7 cellular contexts compared by ENCODE assay signal in genomic region chr6:29749668-29750067, GRCh38. TPM values are rescaled to one million over a fixed set of nuclear protein-coding genes. Genes with fewer than 3 reads are reported as not detected.
DNase-seq lines count a peak whose midpoint lies in the region; ATAC-seq and TF ChIP-seq lines count a peak whose summit lies in the region.

No MANE protein-coding gene starts in this region.

- H3K79me1 ChIP-seq in H9 (ENCODE audit: insufficient read depth, low read depth, low read length, poor library complexity, severe bottlenecking): no peaks in the 10 kb centered on the region

- H4K91ac ChIP-seq in H9 (ENCODE audit: insufficient read length, low read depth, low read length): no peak overlapping the region

- H3K27ac Mint-ChIP-seq in H9: no peak overlapping the region

- no peak overlapping the region for H3K4ac ChIP-seq in H9 (ENCODE audit: low read depth, low read length)

- no peak for TF ChIP-seq CTCF in H9 (conservative IDR thresholded peaks at IDR 0.05)
- TF ChIP-seq CTCF in WERI-Rb-1 (IDR thresholded peaks at IDR 0.05; ENCODE audit: low read depth, low read length): no peak
- TF ChIP-seq CTCF in hepatocyte (IDR thresholded peaks at IDR 0.05; ENCODE audit: poor library complexity): no peak

- H3K27ac ChIP-seq in H9 (ENCODE audit: insufficient read length, low read depth, low read length): no peak overlapping the region
- peak overlapping the region; percentile 18 for H3K27ac ChIP-seq in WERI-Rb-1
- no peak overlapping the region for H3K27ac ChIP-seq in hepatocyte

- H2BK20ac ChIP-seq in H9 (ENCODE audit: low read depth, low read length, poor library complexity, severe bottlenecking): no peak overlapping the region

- H3K4me1 Mint-ChIP-seq in H9: peaks cover 21 to 22% of the 10 kb centered on the region in 2 experiments

- H3K79me2 ChIP-seq in H9 (ENCODE audit: insufficient read depth, low read length): no peaks in the 10 kb centered on the region
- H3K79me2 ChIP-seq in hepatocyte: no peaks in the 10 kb centered on the region

- H3K23ac ChIP-seq in H9 (ENCODE audit: insufficient read length, low read depth, low read length): no peak overlapping the region

- H3K4me2 ChIP-seq in H9 (ENCODE audit: insufficient read depth, insufficient read length, low read length): peak overlapping the region; percentile 73
- peak overlapping the region; percentile 83 for H3K4me2 ChIP-seq in hepatocyte
- H3K4me2 ChIP-seq in skeletal muscle satellite cell (ENCODE audit: low read length): peak overlapping the region; percentile 87

- no peak overlapping the region for H2AK5ac ChIP-seq in H9 (ENCODE audit: insufficient read length, low read length)

- DNase-seq in H9 (no peak), WERI-Rb-1 (no peak), hepatocyte (ENCODE audit: low spot score) (no peak), COLO668 (lab: John Stamatoyannopoulos, UW; ENCODE audit: unreplicated experiment) (no peak)

- peaks cover 64% of the 10 kb centered on the region for H3K27me3 Mint-ChIP-seq in H9 (ENCODE audit: low read depth)

- no peak overlapping the region for H2BK15ac ChIP-seq in H9 (ENCODE audit: low read depth, low read length)

- H2BK12ac ChIP-seq in H9 (ENCODE audit: insufficient read length, low read depth, low read length): no peak overlapping the region

- H4K20me1 ChIP-seq in H9 (ENCODE audit: control insufficient read depth, insufficient read depth, insufficient read length) (no peaks in the 10 kb centered on the region), hepatocyte (ENCODE audit: insufficient read depth, poor library complexity, severe bottlenecking) (no peaks in the 10 kb centered on the region)

- no peak overlapping the region for H3K18ac ChIP-seq in H9 (ENCODE audit: insufficient read length, low read depth, low read length)

- H3K9me2 ChIP-seq in hepatocyte (replicated peaks; ENCODE audit: insufficient read depth): no peaks in the 10 kb centered on the region

- H3K23me2 ChIP-seq in H9 (ENCODE audit: insufficient read length, low read depth, low read length, poor library complexity, severe bottlenecking): peaks cover 18% of the 10 kb centered on the region

- no peak overlapping the region for H4K5ac ChIP-seq in H9 (ENCODE audit: insufficient read length, low read depth, low read length)

- H4K8ac ChIP-seq in H9 (replicated peaks; ENCODE audit: insufficient read length, low read depth, low read length): no peak overlapping the region

- H2BK5ac ChIP-seq in H9 (ENCODE audit: insufficient read length, low read length): no peak overlapping the region

- ATAC-seq in GM21526 (IDR thresholded peaks at IDR 0.05; ENCODE audit: low FRiP score, unreplicated experiment) (no peak), GM21717 (IDR thresholded peaks at IDR 0.05; ENCODE audit: unreplicated experiment) (no peak)

- H3K4me1 ChIP-seq in H9 (ENCODE audit: insufficient read depth, low read length) (no peaks in the 10 kb centered on the region), hepatocyte (ENCODE audit: insufficient read depth) (peaks cover 11% of the 10 kb centered on the region), skeletal muscle satellite cell (ENCODE audit: control insufficient read depth, insufficient read depth, low read length) (peaks cover 18% of the 10 kb centered on the region)

- H3K56ac ChIP-seq in H9 (ENCODE audit: insufficient read length, low read depth, low read length): no peak overlapping the region

- peaks cover 0 to 15% (median 6%) of the 10 kb centered on the region in 3 experiments; a peak in 6 of 7 replicates for H3K36me3 Mint-ChIP-seq in H9 (ENCODE audit: insufficient read depth in 1 of 3, low read depth in 3 of 3)

- no peak overlapping the region for H3T11ph ChIP-seq in H9 (ENCODE audit: low read length)

- H2AFZ ChIP-seq in H9 (ENCODE audit: low read length) (no peak overlapping the region), hepatocyte (no peak overlapping the region)

- H3K14ac ChIP-seq in H9 (ENCODE audit: insufficient read depth, low read length): no peak overlapping the region

- H2BK120ac ChIP-seq in H9 (ENCODE audit: low read depth, low read length, poor library complexity, severe bottlenecking): no peak overlapping the region

- peak overlapping the region; percentile 82 to 94 for H3K4me3 Mint-ChIP-seq in H9

- WGBS in H9 (ENCODE audit: extremely low coverage, insufficient read length, low lambda C conversion rate): no CpG with 5 or more reads among the region's 5 CpGs
- WGBS in hepatocyte (ENCODE audit: low lambda C conversion rate, missing lambda C conversion rate): 70% methylated on average over 5 of the region's 5 CpGs

- H3K36me3 ChIP-seq in WERI-Rb-1: no peaks in the 10 kb centered on the region
- no peaks in the 10 kb centered on the region for H3K36me3 ChIP-seq in hepatocyte (replicated peaks; ENCODE audit: insufficient read depth, low read depth)
- no peaks in the 10 kb centered on the region for H3K36me3 ChIP-seq in skeletal muscle satellite cell (ENCODE audit: insufficient read depth, low read length)

- H3K27me3 ChIP-seq in H9 (ENCODE audit: insufficient read depth, low read length): peaks cover 6% of the 10 kb centered on the region; the same call in 1 of the 2 replicates
- no peaks in the 10 kb centered on the region for H3K27me3 ChIP-seq in WERI-Rb-1 (ENCODE audit: insufficient read depth, low read depth, severe bottlenecking)
- peaks cover 48% of the 10 kb centered on the region for H3K27me3 ChIP-seq in hepatocyte
- H3K27me3 ChIP-seq in skeletal muscle satellite cell (ENCODE audit: control insufficient read depth, insufficient read depth, low read length): no peaks in the 10 kb centered on the region

- H3K4me3 ChIP-seq in WERI-Rb-1 (ENCODE audit: low read depth, low read length) (peak overlapping the region; percentile 57), hepatocyte (no peak overlapping the region), skeletal muscle satellite cell (ENCODE audit: low read length) (peak overlapping the region; percentile 74)

- peaks cover 0 to 4% of the 10 kb centered on the region in 2 experiments; a peak in 3 of 5 replicates for H3K9me3 Mint-ChIP-seq in H9

- H3K9ac ChIP-seq in H9 (ENCODE audit: extremely low read depth, insufficient read length, low read length): no peak overlapping the region
- no peak overlapping the region for H3K9ac ChIP-seq in skeletal muscle satellite cell (ENCODE audit: low read depth, low read length)

- H3K9me3 ChIP-seq in H9 (ENCODE audit: control insufficient read depth, low read depth, low read length) (no peaks in the 10 kb centered on the region), WERI-Rb-1 (ENCODE audit: severe bottlenecking) (peaks cover 2% of the 10 kb centered on the region), hepatocyte (ENCODE audit: low read depth) (no peaks in the 10 kb centered on the region), skeletal muscle satellite cell (replicated peaks; ENCODE audit: low read length) (no peaks in the 10 kb centered on the region)

RNA-seq across cellular contexts. Expression of gene HLA-F, which starts 26.4 kb away (rescaled TPM):
- total RNA-seq in H9 (2021): 7.0 and 7.4 TPM in 2 replicates
- 7.8 and 8.8 TPM in 2 replicates for total RNA-seq in hepatocyte
- 7.6 and 10.9 TPM in 2 replicates for polyA plus RNA-seq in hepatocyte
- 2.0 and 3.3 TPM in 2 replicates for total RNA-seq in skeletal muscle satellite cell (2012; rRNA removed)
